In genomic region chr13:109139346-109139745, GRCh38 we compare ENCODE assay signal across 8 cellular contexts.
"Had no signal": no experiment of that assay in that cellular context is flagged by ENCODE, and none has a peak within 500 bp of the region (broad histone marks: within the 10 kb centered on the region; RNA-seq: fewer than 3 reads in every experiment).

No MANE protein-coding gene starts in this region.

- FAIRE-seq: G401.6, GM12878, GM12891, GM12892, GM18507, GM19239 had no signal

- DNase-seq: GDM1, GF-D8 had no signal

- H3K4me3 ChIP-seq: GM12878 had no signal

- ATAC-seq: GM12878 had no signal
